In the genomic region with DNA sequence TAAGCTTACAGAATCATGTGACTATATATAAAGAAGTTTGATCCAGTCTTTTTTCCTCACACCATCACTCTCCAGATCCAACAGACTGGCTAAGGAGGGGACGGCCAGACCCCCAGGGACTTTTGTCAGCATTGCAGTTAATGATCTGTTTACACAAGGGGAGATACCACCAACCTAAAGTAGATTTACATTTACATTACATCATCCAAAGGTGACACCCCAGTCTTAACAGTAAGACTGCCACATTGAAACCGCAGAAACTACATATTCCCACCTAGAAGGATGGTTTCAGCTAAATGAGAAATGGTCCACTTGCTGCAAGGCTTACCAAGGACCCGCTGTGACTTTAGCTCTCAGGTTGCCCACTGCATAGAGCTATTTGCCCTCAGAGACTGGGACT, we compare ENCODE assay signal across 23 cellular contexts. TPM values are rescaled to one million over a fixed set of nuclear protein-coding genes. Genes with fewer than 3 reads are reported as not detected.
A peak's percentile ranks its signal among the peaks of the same experiment; 100 is the strongest.
DNase-seq lines count a peak whose midpoint lies in the region; ATAC-seq and TF ChIP-seq lines count a peak whose summit lies in the region.
"Had no signal": no experiment of that assay in that cellular context is flagged by ENCODE, and none has a peak within 500 bp of the region (broad histone marks: within the 10 kb centered on the region; RNA-seq: fewer than 3 reads in every experiment).

No MANE protein-coding gene starts in this region.

- TF ChIP-seq EP300 in SK-N-SH (IDR thresholded peaks at IDR 0.05; ENCODE audit: borderline replicate concordance in 1 of 2, low read depth in 1 of 2, low read length in 1 of 2): no peak

- H3K4me1 ChIP-seq in endodermal cell (ENCODE audit: control insufficient read depth, insufficient read depth, low read length) (peaks cover 6% of the 10 kb centered on the region), SK-N-SH (ENCODE audit: control insufficient read depth in 1 of 2, insufficient read depth in 2 of 2, low read depth in 1 of 2, low read length in 1 of 2) (peaks cover 0 to 6% of the 10 kb centered on the region in 2 experiments; a peak in 2 of 4 replicates)
- H3K4me1 ChIP-seq: BE2C had no signal

- H3F3A ChIP-seq in SK-N-SH (replicated peaks; ENCODE audit: insufficient read depth): peaks cover 2% of the 10 kb centered on the region

- H3K4me3 Mint-ChIP-seq in natural killer cell (peak overlapping the region; percentile 25), endodermal cell (no peak overlapping the region)
- H3K4me3 Mint-ChIP-seq in natural killer cell treated with Interleukin-12 subunit alpha and Interleukin-12 subunit beta and Interleukin-15 and Interleukin-18, amount 100 ng/mL, for 72 hours: no peak overlapping the region

- H3K27ac Mint-ChIP-seq in natural killer cell (no peak overlapping the region), endodermal cell (no peak overlapping the region)
- no peak overlapping the region for H3K27ac Mint-ChIP-seq in natural killer cell treated with Interleukin-12 subunit alpha and Interleukin-12 subunit beta and Interleukin-15 and Interleukin-18, amount 100 ng/mL, for 72 hours

- H3K4me1 Mint-ChIP-seq in natural killer cell: peaks cover 28 to 30% of the 10 kb centered on the region in 2 donors
- peaks cover 26 to 32% of the 10 kb centered on the region in 2 donors for H3K4me1 Mint-ChIP-seq in natural killer cell treated with Interleukin-12 subunit alpha and Interleukin-12 subunit beta and Interleukin-15 and Interleukin-18, amount 100 ng/mL, for 72 hours (ENCODE audit: low read depth in 2 of 2)
- H3K4me1 Mint-ChIP-seq in endodermal cell: peaks cover 34% of the 10 kb centered on the region

- H3K4me2 ChIP-seq in SK-N-SH: no peak overlapping the region

- H3K79me2 ChIP-seq in SK-N-SH (ENCODE audit: insufficient read depth): no peaks in the 10 kb centered on the region

- H3K4me3 ChIP-seq in endodermal cell (ENCODE audit: low read length): no peak overlapping the region
- H3K4me3 ChIP-seq in SK-N-SH (ENCODE audit: low read depth in 2 of 2, low read length in 1 of 2): no peak overlapping the region
- H3K4me3 ChIP-seq: SK-N-MC had no signal

- WGBS in endodermal cell (ENCODE audit: insufficient coverage in 1 of 2, insufficient read length in 1 of 2), 2 experiments: 78 to 95% methylated on average over 2 to 3 of the region's 3 CpGs
- 94% methylated on average over 3 of the region's 3 CpGs for WGBS in SK-N-SH (ENCODE audit: low lambda C conversion rate)

- H3K9ac ChIP-seq in endodermal cell (ENCODE audit: extremely low read depth, low read length, poor library complexity, severe bottlenecking): no peak overlapping the region
- H3K9ac ChIP-seq in SK-N-SH: no peak overlapping the region

- H3K36me3 ChIP-seq in endodermal cell (ENCODE audit: control insufficient read depth, insufficient read depth, low read length) (no peaks in the 10 kb centered on the region), SK-N-SH (replicated peaks in 1 of 2; ENCODE audit: control insufficient read depth in 1 of 2, insufficient read depth in 2 of 2, low read length in 1 of 2) (no peaks in the 10 kb centered on the region)
- H3K36me3 ChIP-seq: BE2C had no signal

- no peaks in the 10 kb centered on the region for H4K20me1 ChIP-seq in SK-N-SH (ENCODE audit: insufficient read depth)

- peaks cover 36% of the 10 kb centered on the region for H3K27me3 ChIP-seq in endodermal cell (ENCODE audit: control insufficient read depth, insufficient read depth, low read length, poor library complexity, severe bottlenecking)
- no peaks in the 10 kb centered on the region for H3K27me3 ChIP-seq in SK-N-SH (ENCODE audit: insufficient read depth)
- H3K27me3 ChIP-seq: BE2C had no signal

- H3K27me3 Mint-ChIP-seq in natural killer cell (ENCODE audit: low read depth in 2 of 2) (peaks cover 0 to 2% of the 10 kb centered on the region in 2 donors), endodermal cell (ENCODE audit: insufficient read depth) (peaks cover 40% of the 10 kb centered on the region)
- H3K27me3 Mint-ChIP-seq in natural killer cell treated with Interleukin-12 subunit alpha and Interleukin-12 subunit beta and Interleukin-15 and Interleukin-18, amount 100 ng/mL, for 72 hours: no peaks in the 10 kb centered on the region
- H3K27me3 Mint-ChIP-seq: CD8-positive, alpha-beta memory T cell had no signal

- intact Hi-C loops in natural killer cell (cut with micrococcal nuclease): no loop called here

- no peak overlapping the region for H2AFZ ChIP-seq in SK-N-SH (ENCODE audit: low read depth)

- H3K36me3 Mint-ChIP-seq in natural killer cell (no peaks in the 10 kb centered on the region), endodermal cell (ENCODE audit: low read depth) (peaks cover 2% of the 10 kb centered on the region)
- H3K36me3 Mint-ChIP-seq in natural killer cell treated with Interleukin-12 subunit alpha and Interleukin-12 subunit beta and Interleukin-15 and Interleukin-18, amount 100 ng/mL, for 72 hours: no peaks in the 10 kb centered on the region

- POLR2A ChIA-PET in SK-N-SH (lab: Yijun Ruan, JAX): no interaction called here

- ATAC-seq in natural killer cell (no peak), HG02763 (IDR thresholded peaks at IDR 0.05; ENCODE audit: unreplicated experiment) (no peak)
- no peak for ATAC-seq in natural killer cell treated with Interleukin-12 subunit alpha and Interleukin-12 subunit beta and Interleukin-15 and Interleukin-18, amount 100 ng/mL, for 72 hours

- TF ChIP-seq RAD21 in SK-N-SH (IDR thresholded peaks at IDR 0.05; ENCODE audit: low read length): no peak

- DNase-seq in natural killer cell (no peak), NCI-H146 (lab: John Stamatoyannopoulos, UW) (peak; percentile 60), endodermal cell (peak; percentile 28), NCI-H1092 treated with DMSO at 0.1 percent for 48 hours (lab: John Stamatoyannopoulos, UW) (no peak), SK-N-SH (no peak)
- DNase-seq in natural killer cell treated with Interleukin-12 subunit alpha and Interleukin-12 subunit beta and Interleukin-15 and Interleukin-18, amount 100 ng/mL, for 72 hours (ENCODE audit: low spot score): no peak
- DNase-seq: BE2C; Calu3; CD8-positive, alpha-beta memory T cell; MM.1S; NCI-H1048; NCI-H1436 treated with DMSO at 0.1 percent for 48 hours; NCI-H2029 treated with DMSO at 0.1 percent for 48 hours; NCI-H2171 treated with DMSO at 0.1 percent for 48 hours; NCI-H524 treated with DMSO at 0.1 percent for 48 hours; NK-92 treated with Interleukin-12 subunit alpha and Interleukin-12 subunit beta, amount 100 ng/mL, for 24 hours; SHP77 treated with DMSO at 0.1 percent for 48 hours had no signal

- H3K9me2 ChIP-seq in SK-N-SH: no peaks in the 10 kb centered on the region

- TF ChIP-seq CTCF in natural killer cell (IDR thresholded peaks at IDR 0.05) (no peak), endodermal cell (conservative IDR thresholded peaks at IDR 0.05) (no peak), SK-N-SH (IDR thresholded peaks at IDR 0.05) (no peak)

- H3K9me3 ChIP-seq in endodermal cell (ENCODE audit: control insufficient read depth, low read length) (peaks cover 6% of the 10 kb centered on the region), SK-N-SH (no peaks in the 10 kb centered on the region)
- H3K9me3 ChIP-seq: BE2C had no signal

- H3K9me3 Mint-ChIP-seq in natural killer cell (no peaks in the 10 kb centered on the region), endodermal cell (peaks cover 9% of the 10 kb centered on the region)
- H3K9me3 Mint-ChIP-seq in natural killer cell treated with Interleukin-12 subunit alpha and Interleukin-12 subunit beta and Interleukin-15 and Interleukin-18, amount 100 ng/mL, for 72 hours: no peaks in the 10 kb centered on the region
- H3K9me3 Mint-ChIP-seq: CD8-positive, alpha-beta memory T cell had no signal

- CTCF ChIA-PET in SK-N-SH (lab: Yijun Ruan, JAX): interaction anchor here (1.1 to 6.6 kb wide), 6 partner anchors 7 to 249 kb away, joined by 3 to 61 read pairs (median 5); no protein-coding TSS in a partner anchor

- no peak overlapping the region for H3K27ac ChIP-seq in endodermal cell (ENCODE audit: low read depth, low read length)
- H3K27ac ChIP-seq in SK-N-SH (ENCODE audit: low read depth in 2 of 2, low read length in 1 of 2): no peak overlapping the region
- H3K27ac ChIP-seq: RWPE1, SK-N-MC had no signal

TF ChIP-seq in SK-N-SH, 30 proteins besides CTCF, POLR2A, EP300 and RAD21 (continues in another document):
- TF ChIP-seq RCOR1 (IDR thresholded peaks at IDR 0.05; ENCODE audit: low read length): no peak
- TF ChIP-seq, protein P1, sequence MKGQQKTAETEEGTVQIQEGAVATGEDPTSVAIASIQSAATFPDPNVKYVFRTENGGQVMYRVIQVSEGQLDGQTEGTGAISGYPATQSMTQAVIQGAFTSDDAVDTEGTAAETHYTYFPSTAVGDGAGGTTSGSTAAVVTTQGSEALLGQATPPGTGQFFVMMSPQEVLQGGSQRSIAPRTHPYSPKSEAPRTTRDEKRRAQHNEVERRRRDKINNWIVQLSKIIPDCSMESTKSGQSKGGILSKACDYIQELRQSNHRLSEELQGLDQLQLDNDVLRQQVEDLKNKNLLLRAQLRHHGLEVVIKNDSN (IDR thresholded peaks at IDR 0.05; ENCODE audit: borderline replicate concordance, low read depth): no peak
- TF ChIP-seq, protein P2, sequence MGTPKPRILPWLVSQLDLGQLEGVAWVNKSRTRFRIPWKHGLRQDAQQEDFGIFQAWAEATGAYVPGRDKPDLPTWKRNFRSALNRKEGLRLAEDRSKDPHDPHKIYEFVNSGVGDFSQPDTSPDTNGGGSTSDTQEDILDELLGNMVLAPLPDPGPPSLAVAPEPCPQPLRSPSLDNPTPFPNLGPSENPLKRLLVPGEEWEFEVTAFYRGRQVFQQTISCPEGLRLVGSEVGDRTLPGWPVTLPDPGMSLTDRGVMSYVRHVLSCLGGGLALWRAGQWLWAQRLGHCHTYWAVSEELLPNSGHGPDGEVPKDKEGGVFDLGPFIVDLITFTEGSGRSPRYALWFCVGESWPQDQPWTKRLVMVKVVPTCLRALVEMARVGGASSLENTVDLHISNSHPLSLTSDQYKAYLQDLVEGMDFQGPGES (IDR thresholded peaks at IDR 0.05; ENCODE audit: low read depth, low read length): no peak
- TF ChIP-seq MXI1 (IDR thresholded peaks at IDR 0.05; ENCODE audit: low read depth, low read length): no peak

RNA-seq across cellular contexts. Expression of gene RCAN1, which starts 3.4 kb away (rescaled TPM):
- total RNA-seq in natural killer cell (1 to 10 TPM; 6.7 to 8.9 (median 8.2) TPM), endodermal cell (1 to 10 TPM; 6.1 to 6.7 TPM)
- 10 to 100 TPM; 10.1 to 11.5 TPM for total RNA-seq in natural killer cell treated with Interleukin-12 subunit alpha and Interleukin-12 subunit beta and Interleukin-15 and Interleukin-18, amount 100 ng/mL, for 72 hours
- 10.5 TPM for polyA plus RNA-seq in endodermal cell (2013, experiment 1 of 2)
- polyA plus RNA-seq in endodermal cell (2013, experiment 2 of 2): 10.7 TPM
- polyA plus RNA-seq in SK-N-SH (2012; rRNA removed): 16.7 and 22.0 TPM in 2 replicates
- polyA plus RNA-seq in SK-N-SH (2012; cell fraction: cytosol; rRNA removed): 20.4 and 26.4 TPM in 2 replicates
- polyA plus RNA-seq in SK-N-SH (2012; cell fraction: nucleus; rRNA removed): 22.9 and 37.4 TPM in 2 replicates

RNA-seq across cellular contexts. Expression of gene CLIC6, which starts 57.3 kb away (rescaled TPM):
- not detected for total RNA-seq in natural killer cell
- total RNA-seq in natural killer cell treated with Interleukin-12 subunit alpha and Interleukin-12 subunit beta and Interleukin-15 and Interleukin-18, amount 100 ng/mL, for 72 hours: under 1 TPM; 0.45 to 0.50 TPM
- 1 to 10 TPM; 1.7 to 2.4 TPM for total RNA-seq in endodermal cell
- 1.1 TPM for polyA plus RNA-seq in endodermal cell (2013, experiment 1 of 2)
- polyA plus RNA-seq in endodermal cell (2013, experiment 2 of 2): 1.2 TPM
- polyA plus RNA-seq in SK-N-SH (2012; rRNA removed): 0.03 and 0.08 TPM in 2 replicates
- 0.09 and 0.10 TPM in 2 replicates for polyA plus RNA-seq in SK-N-SH (2012; cell fraction: cytosol; rRNA removed)
- polyA plus RNA-seq in SK-N-SH (2012; cell fraction: nucleus; rRNA removed): 0.02 and 0.06 TPM in 2 replicates
- total RNA-seq: A673, H4, LHCN-M2 had no signal

Comparison
In these comparisons a context has a peak if more than half of its experiments do, and no peak if none do; other contexts are left out.
1. DNase-seq: peak in NCI-H146 (single experiment) and endodermal cell (single experiment); none in natural killer cell (single experiment), natural killer cell treated with Interleukin-12 subunit alpha and Interleukin-12 subunit beta and Interleukin-15 and Interleukin-18, amount 100 ng/mL, for 72 hours (single experiment), NCI-H1092 treated with DMSO at 0.1 percent for 48 hours (single experiment) and SK-N-SH (single experiment).